1 cellular context compared by ENCODE assay signal in genomic region chr2:63841254-63842022, GRCh38.
TF ChIP-seq lines count a peak whose summit lies in the region.

Gene UGP2, plus strand, starts transcription at chr2:63841896. Its CDS starts 290 bp downstream, at chr2:63842186.

TF ChIP-seq in HepG2, 621 proteins besides CTCF, POLR2A, EP300 and RAD21 (continued from another document and continues in another):
- peak; percentile 43; the same call in 1 of the 2 replicates for TF ChIP-seq HIC2 (CRISPR knock-in tag; IDR thresholded peaks at IDR 0.05; ENCODE audit: low read depth)
- TF ChIP-seq ZZZ3 (CRISPR knock-in tag; IDR thresholded peaks at IDR 0.05; ENCODE audit: borderline replicate concordance): no peak
- TF ChIP-seq ZNF326 (CRISPR knock-in tag; IDR thresholded peaks at IDR 0.05; ENCODE audit: borderline replicate concordance): no peak
- TF ChIP-seq GPN1 (CRISPR knock-in tag; IDR thresholded peaks at IDR 0.05; ENCODE audit: borderline replicate concordance): no peak
- 0 out of 2 replicates have a peak, but pooled peaks have one; percentile 61 for TF ChIP-seq ZNF121 (CRISPR knock-in tag; IDR thresholded peaks at IDR 0.05)
- TF ChIP-seq ZNF282 (IDR thresholded peaks at IDR 0.05; ENCODE audit: partially characterized antibody): no peak
- peak; percentile 55; the same call in 1 of the 2 replicates for TF ChIP-seq MYPOP (CRISPR knock-in tag; IDR thresholded peaks at IDR 0.05)
- peak in 1 of 2 experiments; percentile 64; a peak in 2 of 4 replicates for TF ChIP-seq ATF4 (CRISPR knock-in tag; IDR thresholded peaks at IDR 0.05)
- TF ChIP-seq TBL1XR1 (IDR thresholded peaks at IDR 0.05; ENCODE audit: borderline replicate concordance, low read length, partially characterized antibody): peak; percentile 74
- peak; percentile 47; the same call in 1 of the 2 replicates for TF ChIP-seq ZFP37 (CRISPR knock-in tag; IDR thresholded peaks at IDR 0.05; ENCODE audit: borderline replicate concordance)
- TF ChIP-seq HOXD1 (CRISPR knock-in tag; IDR thresholded peaks at IDR 0.05): 0 out of 2 replicates have a peak, but pooled peaks have one; percentile 12
- no peak for TF ChIP-seq ZNF251 (CRISPR knock-in tag; IDR thresholded peaks at IDR 0.05)
- TF ChIP-seq FUBP1 (CRISPR knock-in tag; IDR thresholded peaks at IDR 0.05; ENCODE audit: borderline replicate concordance): no peak
- peak; percentile 45 for TF ChIP-seq GATAD1 (CRISPR knock-in tag; IDR thresholded peaks at IDR 0.05)
- no peak for TF ChIP-seq JUND (CRISPR knock-in tag; IDR thresholded peaks at IDR 0.05)
- TF ChIP-seq THAP9 (CRISPR knock-in tag; IDR thresholded peaks at IDR 0.05; ENCODE audit: borderline replicate concordance): peak; percentile 68; the same call in 1 of the 2 replicates
- no peak; the same call in 1 of the 2 replicates for TF ChIP-seq ZBTB43 (CRISPR knock-in tag; conservative IDR thresholded peaks at IDR 0.05)
- no peak for TF ChIP-seq ATM (IDR thresholded peaks at IDR 0.05; ENCODE audit: borderline replicate concordance)
- TF ChIP-seq GZF1 (CRISPR knock-in tag; IDR thresholded peaks at IDR 0.05): no peak
- peak; percentile 49; the same call in 1 of the 2 replicates for TF ChIP-seq ZSCAN29 (CRISPR knock-in tag; conservative IDR thresholded peaks at IDR 0.05)
- TF ChIP-seq RFX5 (IDR thresholded peaks at IDR 0.05; ENCODE audit: low read depth, low read length): no peak
- TF ChIP-seq ARID2 (CRISPR knock-in tag; IDR thresholded peaks at IDR 0.05; ENCODE audit: borderline replicate concordance): no peak; the same call in 1 of the 2 replicates
- peak; percentile 73; the same call in 1 of the 2 replicates for TF ChIP-seq PHF21A (CRISPR knock-in tag; IDR thresholded peaks at IDR 0.05)
- TF ChIP-seq ZBED4 (CRISPR knock-in tag; IDR thresholded peaks at IDR 0.05; ENCODE audit: borderline replicate concordance): no peak; the same call in 1 of the 2 replicates
- TF ChIP-seq SNAI1 (CRISPR knock-in tag; IDR thresholded peaks at IDR 0.05; ENCODE audit: borderline replicate concordance): peak; percentile 79; the same call in 1 of the 2 replicates
- peak; percentile 33 for TF ChIP-seq TAF15 (IDR thresholded peaks at IDR 0.05; ENCODE audit: low read depth, low read length, poor library complexity, severe bottlenecking)
- TF ChIP-seq YY1 (IDR thresholded peaks at IDR 0.05; ENCODE audit: insufficient read depth, insufficient replicate concordance, low read depth, low read length): peak; percentile 85
- TF ChIP-seq SNAPC5 (CRISPR knock-in tag; IDR thresholded peaks at IDR 0.05; ENCODE audit: borderline replicate concordance): no peak; the same call in 1 of the 2 replicates
- no peak for TF ChIP-seq GMEB2 (CRISPR knock-in tag; IDR thresholded peaks at IDR 0.05; ENCODE audit: low read depth)
- TF ChIP-seq TRIM22 (IDR thresholded peaks at IDR 0.05): no peak
- TF ChIP-seq KLF12 (CRISPR knock-in tag; IDR thresholded peaks at IDR 0.05; ENCODE audit: borderline replicate concordance): peak; percentile 36; the same call in 1 of the 2 replicates
- TF ChIP-seq GFI1 (CRISPR knock-in tag; IDR thresholded peaks at IDR 0.05; ENCODE audit: borderline replicate concordance): peak; percentile 90
